Comparison of ENCODE assay signal across 1 cellular context in genomic region chr10:125094111-125094705, GRCh38.
TF ChIP-seq lines count a peak whose summit lies in the region.

No MANE protein-coding gene starts in this region.

TF ChIP-seq in IMR-90, 13 proteins besides CTCF, POLR2A, EP300 and RAD21:
- TF ChIP-seq CHD1 (IDR thresholded peaks at IDR 0.05; ENCODE audit: low read depth, low read length) (no peak), SMC3 (IDR thresholded peaks at IDR 0.05; ENCODE audit: low read depth, low read length) (no peak), RFX5 (IDR thresholded peaks at IDR 0.05; ENCODE audit: low read depth, low read length) (no peak)
